Comparison of ENCODE assay signal across 8 cellular contexts in the genomic region with DNA sequence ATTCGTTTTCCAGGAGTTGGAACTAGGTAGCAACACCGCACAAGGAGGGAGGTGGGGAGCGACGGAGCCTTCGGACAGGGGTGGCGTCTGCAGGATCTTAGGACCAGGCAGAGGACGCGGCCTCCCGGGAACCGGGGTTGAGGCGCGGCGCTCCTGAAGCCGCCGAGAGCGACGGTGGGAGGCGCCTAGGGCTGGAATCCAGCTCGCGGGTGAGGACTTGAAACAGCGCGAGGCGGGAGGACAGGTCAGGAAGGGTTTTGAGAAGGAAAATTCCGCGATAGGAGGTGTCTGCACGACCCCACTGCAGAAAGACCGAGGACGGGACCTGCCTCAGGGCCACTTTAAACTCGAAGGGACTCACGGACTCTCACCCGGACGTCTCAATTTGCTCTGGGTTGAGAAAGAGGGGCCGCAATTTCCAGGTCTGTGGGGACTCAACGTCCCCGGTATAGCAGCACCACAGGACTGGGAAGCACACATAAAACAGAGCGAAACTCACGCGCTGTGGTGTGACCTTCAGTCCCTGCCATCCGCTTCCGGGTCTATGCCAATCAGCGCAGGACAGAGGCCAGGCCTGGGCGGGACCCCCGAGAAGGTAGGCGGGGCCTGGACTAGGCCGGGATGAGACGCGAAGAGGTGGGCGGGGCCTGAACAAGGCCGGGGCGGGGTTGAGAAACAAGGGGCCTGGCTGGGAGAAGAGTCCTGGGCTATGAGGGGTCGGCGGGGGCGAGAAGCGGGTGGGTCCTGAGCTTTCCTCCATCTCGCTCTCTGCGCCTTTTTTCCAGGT. TPM values are rescaled to one million over a fixed set of nuclear protein-coding genes. Genes with fewer than 3 reads are reported as not detected.
DNase-seq lines count a peak whose midpoint lies in the region; ATAC-seq and TF ChIP-seq lines count a peak whose summit lies in the region.

Gene ZNF320 (minus strand): TSS at position 487 of the 787 bp plus-strand sequence. CDS start 7,380 bp downstream, outside the sequence.

- TF ChIP-seq CTCF in ascending aorta (IDR thresholded peaks at IDR 0.05) (no peak), hepatocyte (IDR thresholded peaks at IDR 0.05; ENCODE audit: poor library complexity) (no peak), retinal pigment epithelial cell (conservative IDR thresholded peaks at IDR 0.05; ENCODE audit: low read depth, low read length) (no peak)

- intact Hi-C loops in ascending aorta (cut with DNase I), result loop anchor here (1.0 to 5.0 kb wide), 8 partner anchors 26 to 601 kb away; partner anchors contain the start of genes ZNF160, ZNF480, ZNF611 and ZNF816

- peaks cover 5 to 10% of the 10 kb centered on the region in 2 donors for H3K4me1 ChIP-seq in ascending aorta
- H3K4me1 ChIP-seq in hepatocyte (ENCODE audit: insufficient read depth), result peaks cover 17% of the 10 kb centered on the region

- H4K20me1 ChIP-seq in hepatocyte (ENCODE audit: insufficient read depth, poor library complexity, severe bottlenecking), result no peaks in the 10 kb centered on the region

- no peaks in the 10 kb centered on the region for H3K27me3 Mint-ChIP-seq in T-helper 17 cell

- under 1% methylated on average over 48 of the region's 56 CpGs for WGBS in hepatocyte (ENCODE audit: low lambda C conversion rate, missing lambda C conversion rate)

- peaks cover 5% of the 10 kb centered on the region for H3K36me3 ChIP-seq in H7 (replicated peaks; ENCODE audit: control insufficient read depth, insufficient read depth, low read length)
- H3K36me3 ChIP-seq in ascending aorta, result peaks cover 0 to 6% of the 10 kb centered on the region in 2 donors
- H3K36me3 ChIP-seq in hepatocyte (replicated peaks; ENCODE audit: insufficient read depth, low read depth), result no peaks in the 10 kb centered on the region

- DNase-seq in ELR (ENCODE audit: low read depth), result peak; percentile 95
- peak; percentile 97 for DNase-seq in H7
- DNase-seq in MV-4-11 (lab: John Stamatoyannopoulos, UW), result peak; percentile 54
- DNase-seq in T-helper 17 cell, result peak; percentile 78 to 85 (median 83)
- peak; percentile 92 to 98 for DNase-seq in ascending aorta (ENCODE audit: low spot score in 2 of 2)
- DNase-seq in hepatocyte (ENCODE audit: low spot score), result peak; percentile 98
- peak; percentile 77 for DNase-seq in retinal pigment epithelial cell (ENCODE audit: low read depth)
- DNase-seq in NCI-H1694 (lab: John Stamatoyannopoulos, UW), result no peak

- H3K4me2 ChIP-seq in hepatocyte, result peak within 1 kb of the TSS; percentile 83

- peaks cover 4% of the 10 kb centered on the region for H3K36me3 Mint-ChIP-seq in T-helper 17 cell (ENCODE audit: low read depth)

- ATAC-seq in T-helper 17 cell, result peak; percentile 100

- H2AFZ ChIP-seq in hepatocyte, result peak within 1 kb of the TSS; percentile 69

- H3K27me3 ChIP-seq in H7 (ENCODE audit: control insufficient read depth, insufficient read depth, low read length), result no peaks in the 10 kb centered on the region
- H3K27me3 ChIP-seq in ascending aorta, result no peaks in the 10 kb centered on the region
- no peaks in the 10 kb centered on the region for H3K27me3 ChIP-seq in hepatocyte

- peak within 1 kb of the TSS; percentile 54 for H3K27ac Mint-ChIP-seq in T-helper 17 cell

- H3K9me2 ChIP-seq in hepatocyte (replicated peaks; ENCODE audit: insufficient read depth), result no peaks in the 10 kb centered on the region

- H3K9me3 ChIP-seq in T-helper 17 cell (ENCODE audit: control insufficient read depth, low read length, poor library complexity, severe bottlenecking) (no peaks in the 10 kb centered on the region), ascending aorta (no peaks in the 10 kb centered on the region), hepatocyte (ENCODE audit: low read depth) (no peaks in the 10 kb centered on the region)

- peak within 1 kb of the TSS; percentile 90 for H3K4me3 Mint-ChIP-seq in T-helper 17 cell

- H3K27ac ChIP-seq in ascending aorta, result peak within 1 kb of the TSS; percentile 92 to 94
- H3K27ac ChIP-seq in hepatocyte, result peak within 1 kb of the TSS; percentile 97

- H3K4me3 ChIP-seq in H7 (ENCODE audit: insufficient read depth, low read depth, low read length) (peak within 1 kb of the TSS; percentile 96), ascending aorta (peak within 1 kb of the TSS; percentile 77 to 93), hepatocyte (peak within 1 kb of the TSS; percentile 40), retinal pigment epithelial cell (ENCODE audit: low read length) (peak within 1 kb of the TSS; percentile 96)

- peaks cover 42% of the 10 kb centered on the region for H3K79me2 ChIP-seq in hepatocyte

- peaks cover 12% of the 10 kb centered on the region for H3K4me1 Mint-ChIP-seq in T-helper 17 cell

RNA-seq across cellular contexts. Expression of gene ZNF320, which starts in this region (rescaled TPM):
- total RNA-seq in H7 (2014; rRNA removed; shearing (Covaris generic)), result 13.1 and 24.0 TPM in 2 replicates
- total RNA-seq in T-helper 17 cell (1 to 10 TPM; 4.0 to 5.1 TPM), ascending aorta (not detected), hepatocyte (18.3 and 35.0 TPM in 2 replicates)
- polyA plus RNA-seq in hepatocyte, result 5.6 and 15.2 TPM in 2 replicates

Comparison
In these comparisons a context has a peak if more than half of its experiments do, and no peak if none do; other contexts are left out.
1. Peak in DNase-seq, H3K4me3 ChIP-seq and H3K27ac ChIP-seq in ascending aorta; RNA of the gene not detected or under 1 TPM.
2. H3K4me3 ChIP-seq: peak in every context shown above with its lines; median percentile 96 in H7; 96 in retinal pigment epithelial cell; 85 in ascending aorta; 40 in hepatocyte.